ENCODE assay signal across 28 cellular contexts in genomic region chr2:101500175-101500574, GRCh38. TPM values are rescaled to one million over a fixed set of nuclear protein-coding genes. Genes with fewer than 3 reads are reported as not detected.
DNase-seq lines count a peak whose midpoint lies in the region; ATAC-seq, FAIRE-seq and TF ChIP-seq lines count a peak whose summit lies in the region.
"Had no signal": no experiment of that assay in that cellular context is flagged by ENCODE, and none has a peak within 500 bp of the region (broad histone marks: within the 10 kb centered on the region; RNA-seq: fewer than 3 reads in every experiment).

No MANE protein-coding gene starts in this region.

- intact Hi-C loops in PC-3 (cut with micrococcal nuclease) (loop anchor here (1.0 kb wide), 1 partner anchor 17 kb away; no protein-coding TSS in a partner anchor), endothelial cell of umbilical vein (cut with micrococcal nuclease) (loop anchor here (2.0 kb wide), 1 partner anchor 15 kb away; no protein-coding TSS in a partner anchor)

- H3K9ac ChIP-seq in PC-3 (ENCODE audit: low read length) (no peak overlapping the region), endothelial cell of umbilical vein (replicated peaks; ENCODE audit: extremely low read depth, insufficient read depth, low read length) (no peak overlapping the region)

- no peak for TF ChIP-seq POLR2A in endothelial cell of umbilical vein (IDR thresholded peaks at IDR 0.05; ENCODE audit: low read depth, low read length)
- no peak for TF ChIP-seq POLR2A in suprapubic skin (IDR thresholded peaks at IDR 0.05)

- no TSS peak for BruUV-seq in PC-3 (replicated peaks; lab: Mats Ljungman, UMichigan)
- BruUV-seq in endothelial cell of umbilical vein (replicated peaks; lab: Mats Ljungman, UMichigan), result no TSS peak

- H3K79me2 ChIP-seq in ACC112 (ENCODE audit: control insufficient read depth, insufficient read depth, low read length, unreplicated experiment) (no peaks in the 10 kb centered on the region), PC-3 (ENCODE audit: low read length) (no peaks in the 10 kb centered on the region), endothelial cell of umbilical vein (ENCODE audit: control insufficient read depth, insufficient read depth, low read length) (no peaks in the 10 kb centered on the region)

- H3K9me3 ChIP-seq in PC-3 (ENCODE audit: low read length) (no peaks in the 10 kb centered on the region), endothelial cell of umbilical vein (replicated peaks; ENCODE audit: control insufficient read depth, insufficient read depth, low read length) (no peaks in the 10 kb centered on the region), suprapubic skin (no peaks in the 10 kb centered on the region)
- H3K9me3 ChIP-seq: MG63, pancreas, right lobe of liver, SJSA1, thoracic aorta had no signal

- H4K20me1 ChIP-seq in PC-3 (ENCODE audit: low read length) (no peaks in the 10 kb centered on the region), endothelial cell of umbilical vein (replicated peaks; ENCODE audit: control insufficient read depth, extremely low read depth, insufficient read depth, low read length) (no peaks in the 10 kb centered on the region)

- H3K36me3 ChIP-seq in ACC112 (ENCODE audit: insufficient read depth, low read length), result no peaks in the 10 kb centered on the region
- H3K36me3 ChIP-seq in PC-3 (ENCODE audit: low read depth, low read length), result no peaks in the 10 kb centered on the region
- H3K36me3 ChIP-seq in endothelial cell of umbilical vein (ENCODE audit: control insufficient read depth in 2 of 2, extremely low read depth in 1 of 2, insufficient read depth in 2 of 2, low read length in 2 of 2), result no peaks in the 10 kb centered on the region
- no peaks in the 10 kb centered on the region for H3K36me3 ChIP-seq in suprapubic skin
- H3K36me3 ChIP-seq: MG63, pancreas, right lobe of liver, SJSA1, thoracic aorta had no signal

- no peaks in the 10 kb centered on the region for H3K27me3 ChIP-seq in ACC112 (ENCODE audit: insufficient read depth, low read length)
- H3K27me3 ChIP-seq in PC-3 (ENCODE audit: low read length), result no peaks in the 10 kb centered on the region
- H3K27me3 ChIP-seq in endothelial cell of umbilical vein (ENCODE audit: control insufficient read depth in 2 of 2, insufficient read depth in 2 of 2, low read length in 2 of 2), result no peaks in the 10 kb centered on the region
- H3K27me3 ChIP-seq in suprapubic skin, result no peaks in the 10 kb centered on the region
- H3K27me3 ChIP-seq: MG63, pancreas, right lobe of liver, SJSA1 had no signal

- POLR2A ChIA-PET in PC-3 (lab: Charles Lee; ENCODE audit: unreplicated experiment), result no interaction called here
- POLR2A ChIA-PET in endothelial cell of umbilical vein (lab: Charles Lee), result no interaction called here

- FAIRE-seq in endothelial cell of umbilical vein (lab: Jason Lieb, UNC), result no peak
- FAIRE-seq: G401.6, islet of Langerhans, pancreas had no signal

- dilution Hi-C loops in endothelial cell of umbilical vein (cut with MboI; ENCODE audit: extremely low pct_ligation_motif_present, low sequenced_read_pairs), result no loop called here

- H3K27ac ChIP-seq in ACC112 (ENCODE audit: low read depth, low read length), result no peak overlapping the region
- peak overlapping the region; percentile 61 for H3K27ac ChIP-seq in PC-3 (ENCODE audit: low read length)
- H3K27ac ChIP-seq in endothelial cell of umbilical vein (ENCODE audit: insufficient read depth, low read depth, low read length), result no peak overlapping the region
- no peak overlapping the region for H3K27ac ChIP-seq in suprapubic skin
- H3K27ac ChIP-seq: pancreas, right lobe of liver, SJSA1, thoracic aorta had no signal

- H3K4me1 ChIP-seq in ACC112 (ENCODE audit: control insufficient read depth, insufficient read depth, low read length, unreplicated experiment) (peaks cover 21% of the 10 kb centered on the region), PC-3 (ENCODE audit: insufficient read depth, low read length) (peaks cover 23% of the 10 kb centered on the region), endothelial cell of umbilical vein (ENCODE audit: control insufficient read depth, extremely low read depth, insufficient read depth, low read length) (peaks cover 7% of the 10 kb centered on the region), suprapubic skin (no peaks in the 10 kb centered on the region)
- H3K4me1 ChIP-seq: right lobe of liver, SJSA1 had no signal

- DNase-seq in PC-3, result no peak
- DNase-seq in endothelial cell of umbilical vein (ENCODE audit: low read depth, low spot score), result peak; percentile 24
- peak; percentile 89 for DNase-seq in myocyte (ENCODE audit: low read depth)
- no peak for DNase-seq in COLO668 (lab: John Stamatoyannopoulos, UW; ENCODE audit: unreplicated experiment)
- no peak for DNase-seq in suprapubic skin (ENCODE audit: low spot score in 2 of 2)
- DNase-seq in NCI-H446 treated with DMSO at 0.1 percent for 48 hours (lab: John Stamatoyannopoulos, UW), result no peak
- DNase-seq in midbrain (lab: John Stamatoyannopoulos, UW), result no peak
- DNase-seq: activated CD4-positive, alpha-beta memory T cell treated with anti-CD3 and anti-CD28 coated beads, Interleukin-2, amount 10 ng/mL, durations not matched to agents 7 days and 5 days; activated naive CD4-positive, alpha-beta T cell; activated T-cell treated with anti-CD3 and anti-CD28 coated beads, Interleukin-2, amount 50 U/mL, for 1 hour; aorta; DMS 273 treated with DMSO at 0.1 percent for 48 hours; effector memory CD8-positive, alpha-beta T cell; naive thymus-derived CD8-positive, alpha-beta T cell; NCI-H146; NCI-H2171; pancreas; right lobe of liver; T-helper 2 cell had no signal

- H3K9me1 ChIP-seq in endothelial cell of umbilical vein (replicated peaks; ENCODE audit: control insufficient read depth, extremely low read depth, insufficient read depth, low read length), result no peaks in the 10 kb centered on the region

- H3F3A ChIP-seq in PC-3 (ENCODE audit: low read length, unreplicated experiment), result no peaks in the 10 kb centered on the region

- H2AFZ ChIP-seq in ACC112 (ENCODE audit: low read length, unreplicated experiment) (peak overlapping the region; percentile 9), PC-3 (ENCODE audit: low read length) (no peak overlapping the region), endothelial cell of umbilical vein (ENCODE audit: low read depth, low read length) (peak overlapping the region; percentile 36)

- H3K4me3 ChIP-seq in ACC112 (ENCODE audit: low read depth, low read length), result no peak overlapping the region
- H3K4me3 ChIP-seq in PC-3 (ENCODE audit: low read length), result no peak overlapping the region
- H3K4me3 ChIP-seq in endothelial cell of umbilical vein (replicated peaks in 1 of 3; ENCODE audit: insufficient read depth in 1 of 3, low read depth in 1 of 3, low read length in 3 of 3), result no peak overlapping the region
- H3K4me3 ChIP-seq in suprapubic skin, result no peak overlapping the region
- H3K4me3 ChIP-seq: MG63, pancreas, right lobe of liver, SJSA1, thoracic aorta had no signal

- H3K9me2 ChIP-seq in PC-3 (replicated peaks; ENCODE audit: low read length), result no peaks in the 10 kb centered on the region

- CTCF ChIA-PET in PC-3 (lab: Charles Lee) (no interaction called here), endothelial cell of umbilical vein (lab: Charles Lee) (interaction anchor here (0.9 kb wide), 1 partner anchor 14 kb away, joined by 3 read pairs; no protein-coding TSS in a partner anchor)

- peak; percentile 62 for ATAC-seq in PC-3
- ATAC-seq: effector memory CD8-positive, alpha-beta T cell; naive thymus-derived CD8-positive, alpha-beta T cell; Panc1; pancreas; stimulated activated effector memory CD8-positive, alpha-beta T cell treated with anti-CD3 and anti-CD28 coated beads, Interleukin-12 subunit alpha, Interleukin-12 subunit beta, amount 100 ng/mL, for 72 hours had no signal

- no peak for TF ChIP-seq EP300 in suprapubic skin (IDR thresholded peaks at IDR 0.05)

- TF ChIP-seq CTCF in PC-3 (conservative IDR thresholded peaks at IDR 0.05; ENCODE audit: low read depth, low read length), result no peak
- TF ChIP-seq CTCF in endothelial cell of umbilical vein (IDR thresholded peaks at IDR 0.05; ENCODE audit: extremely low read depth in 1 of 2, insufficient read depth in 1 of 2, low read depth in 1 of 2, low read length in 2 of 2), result no peak
- no peak for TF ChIP-seq CTCF in suprapubic skin (IDR thresholded peaks at IDR 0.05)

- WGBS in suprapubic skin, result 41% methylated on average over 2 of the region's 2 CpGs

- H3K4me2 ChIP-seq in PC-3 (ENCODE audit: low read length), result no peak overlapping the region
- no peak overlapping the region for H3K4me2 ChIP-seq in endothelial cell of umbilical vein (ENCODE audit: insufficient read depth, low read length)

TF ChIP-seq in endothelial cell of umbilical vein, 7 proteins besides CTCF, POLR2A, EP300 and RAD21:
- TF ChIP-seq GATA2 (IDR thresholded peaks at IDR 0.05; ENCODE audit: insufficient read depth, insufficient read length, low read depth, low read length) (no peak), MAX (IDR thresholded peaks at IDR 0.05; ENCODE audit: insufficient read depth, insufficient read length) (no peak), EZH2 (IDR thresholded peaks at IDR 0.05; ENCODE audit: borderline replicate concordance, low read depth, low read length, severe bottlenecking) (no peak), MYC (IDR thresholded peaks at IDR 0.05; ENCODE audit: low read depth, low read length) (no peak), JUN (IDR thresholded peaks at IDR 0.05; ENCODE audit: borderline replicate concordance, insufficient read depth, insufficient read length, low read depth) (no peak), FOS (IDR thresholded peaks at IDR 0.05; ENCODE audit: borderline replicate concordance, insufficient read depth, low read length) (no peak), POLR2AphosphoS5 (IDR thresholded peaks at IDR 0.05; ENCODE audit: insufficient read depth, low read depth, low read length) (no peak)

RNA-seq across cellular contexts. Expression of gene RFX8, which starts 25.3 kb away (rescaled TPM):
- total RNA-seq in PC-3 (2014; rRNA removed) (0.46 and 0.77 TPM in 2 replicates), endothelial cell of umbilical vein (0.46 and 1.00 TPM in 2 replicates), myocyte (7.1 and 7.6 TPM in 2 replicates), suprapubic skin (under 1 TPM in 1 of 4 donors, not detected in 3; 0.70 TPM)
- 0.16 and 0.21 TPM in 2 replicates for polyA plus RNA-seq in endothelial cell of umbilical vein
- polyA plus RNA-seq in endothelial cell of umbilical vein (2011; cell fraction: cytosol; rRNA removed), result 0.05 TPM in 1 of 2 replicates, not detected in the other
- polyA plus RNA-seq in endothelial cell of umbilical vein (2011; cell fraction: nucleus; rRNA removed), result 0.88 and 1.2 TPM in 2 replicates
- polyA plus RNA-seq in endothelial cell of umbilical vein (2012), result 0.09 TPM in 1 of 2 replicates, not detected in the other
- polyA minus RNA-seq in endothelial cell of umbilical vein, result 0.32 TPM in 1 of 2 replicates, not detected in the other
- polyA minus RNA-seq in endothelial cell of umbilical vein (2011; cell fraction: cytosol; rRNA and poly(A)+ RNA removed), result not detected
- polyA minus RNA-seq in endothelial cell of umbilical vein (2011; cell fraction: nucleus; rRNA and poly(A)+ RNA removed), result 0.29 TPM in 1 of 2 replicates, not detected in the other
- polyA plus RNA-seq in myocyte (2012), result 1.3 TPM
- total RNA-seq: lung microvascular endothelial cell; naive thymus-derived CD8-positive, alpha-beta T cell; right lobe of liver had no signal
- polyA plus RNA-seq: naive thymus-derived CD8-positive, alpha-beta T cell had no signal

Comparison
In these comparisons a context has a peak if more than half of its experiments do, and no peak if none do; other contexts are left out.
1. DNase-seq: peak in endothelial cell of umbilical vein (single experiment) and myocyte (single experiment); none in PC-3 (single experiment), COLO668 (single experiment), suprapubic skin (0 of 2), NCI-H446 treated with DMSO at 0.1 percent for 48 hours (single experiment) and midbrain (single experiment).